13 cellular contexts compared by ENCODE assay signal in genomic region chr3:80733522-80734176, GRCh38.
DNase-seq lines count a peak whose midpoint lies in the region; ATAC-seq and TF ChIP-seq lines count a peak whose summit lies in the region.
"Had no signal": no experiment of that assay in that cellular context is flagged by ENCODE, and none has a peak within 500 bp of the region (broad histone marks: within the 10 kb centered on the region; RNA-seq: fewer than 3 reads in every experiment).

No MANE protein-coding gene starts in this region.

- peak overlapping the region; percentile 35; the same call in 1 of the 2 replicates for H3K4me3 ChIP-seq in ACC112 (ENCODE audit: low read depth, low read length)
- peak overlapping the region; percentile 14 for H3K4me3 ChIP-seq in Karpas-422 (ENCODE audit: low read length)
- H3K4me3 ChIP-seq in astrocyte of the spinal cord (ENCODE audit: low read depth, low read length) = no peak overlapping the region
- H3K4me3 ChIP-seq in BE2C (ENCODE audit: low read depth, low read length) = no peak overlapping the region
- H3K4me3 ChIP-seq: vagina had no signal

- ATAC-seq in HG02973 (IDR thresholded peaks at IDR 0.05; ENCODE audit: unreplicated experiment) (no peak), HG02610 (IDR thresholded peaks at IDR 0.05; ENCODE audit: unreplicated experiment) (no peak)

- TF ChIP-seq CTCF in astrocyte of the spinal cord (IDR thresholded peaks at IDR 0.05; ENCODE audit: low read depth, low read length) = no peak
- no peak for TF ChIP-seq CTCF in BE2C (IDR thresholded peaks at IDR 0.05; ENCODE audit: low read depth, low read length)

- peak overlapping the region; percentile 68 for H2AFZ ChIP-seq in ACC112 (ENCODE audit: low read length, unreplicated experiment)
- H2AFZ ChIP-seq in Karpas-422 (ENCODE audit: low read length) = peak overlapping the region; percentile 1; the same call in 1 of the 2 replicates

- in situ Hi-C loops in astrocyte of the spinal cord (cut with HindIII; ENCODE audit: low sequenced_read_pairs) = no loop called here

- peaks cover 8% of the 10 kb centered on the region; the same call in 1 of the 2 replicates for H3K9me3 ChIP-seq in Karpas-422 (ENCODE audit: low read length)
- no peaks in the 10 kb centered on the region for H3K9me3 ChIP-seq in BE2C
- H3K9me3 ChIP-seq: vagina had no signal

- H3K36me3 ChIP-seq in ACC112 (ENCODE audit: insufficient read depth, low read length) (no peaks in the 10 kb centered on the region), Karpas-422 (ENCODE audit: insufficient read depth, low read length) (peaks cover 7% of the 10 kb centered on the region), BE2C (no peaks in the 10 kb centered on the region)
- H3K36me3 ChIP-seq: vagina had no signal

- no peaks in the 10 kb centered on the region for H3K27me3 ChIP-seq in ACC112 (ENCODE audit: insufficient read depth, low read length)
- H3K27me3 ChIP-seq in Karpas-422 (ENCODE audit: low read length) = no peaks in the 10 kb centered on the region
- no peaks in the 10 kb centered on the region for H3K27me3 ChIP-seq in BE2C
- H3K27me3 ChIP-seq: vagina had no signal

- peak; percentile 82 for DNase-seq in Karpas-422
- DNase-seq in astrocyte of the spinal cord (ENCODE audit: low read depth, low spot score) = peak; percentile 92
- DNase-seq in kidney glomerular epithelial cell (lab: John Stamatoyannopoulos, UW) = peak; percentile 75
- DNase-seq in C1 segment of cervical spinal cord (lab: John Stamatoyannopoulos, UW) = no peak
- DNase-seq in BE2C = no peak
- DNase-seq: midbrain; NCI-H1105; Right ventricle myocardium superior; stimulated activated CD4-positive, alpha-beta T cell treated with anti-CD3 and anti-CD28 coated beads, Interleukin-4, amount 100 ng/mL, for 24 hours had no signal

- H3K27ac ChIP-seq in ACC112 (ENCODE audit: low read depth, low read length) (peak overlapping the region; percentile 59), Karpas-422 (ENCODE audit: low read length) (peak overlapping the region; percentile 77)
- H3K27ac ChIP-seq: vagina had no signal

- H3K4me1 ChIP-seq in ACC112 (ENCODE audit: control insufficient read depth, insufficient read depth, low read length, unreplicated experiment) (peaks cover 21% of the 10 kb centered on the region), Karpas-422 (ENCODE audit: low read length) (peaks cover 29% of the 10 kb centered on the region), BE2C (peaks cover 6% of the 10 kb centered on the region)
- H3K4me1 ChIP-seq: vagina had no signal

- H4K20me1 ChIP-seq in Karpas-422 (ENCODE audit: insufficient read depth, low read depth, low read length) = no peaks in the 10 kb centered on the region

- peak overlapping the region; percentile 20 for H3K4me2 ChIP-seq in Karpas-422 (ENCODE audit: low read depth, low read length, poor library complexity, severe bottlenecking)

- no peaks in the 10 kb centered on the region for H3K79me2 ChIP-seq in ACC112 (ENCODE audit: control insufficient read depth, insufficient read depth, low read length, unreplicated experiment)
- H3K79me2 ChIP-seq in Karpas-422 (ENCODE audit: low read length) = no peaks in the 10 kb centered on the region

- no peaks in the 10 kb centered on the region for H3K9me2 ChIP-seq in Karpas-422 (replicated peaks; ENCODE audit: insufficient read depth, low read length)

- peak overlapping the region; percentile 7; the same call in 1 of the 2 replicates for H3K9ac ChIP-seq in Karpas-422 (ENCODE audit: low read length)

Comparison
In these comparisons a context has a peak if more than half of its experiments do, and no peak if none do; other contexts are left out.
1. H3K4me3 ChIP-seq: peak in ACC112 (single experiment) and Karpas-422 (single experiment); none in astrocyte of the spinal cord (single experiment) and BE2C (single experiment).
2. DNase-seq: peak in Karpas-422 (single experiment), astrocyte of the spinal cord (single experiment) and kidney glomerular epithelial cell (single experiment); none in C1 segment of cervical spinal cord (0 of 14) and BE2C (single experiment).